8 cellular contexts compared by ENCODE assay signal in genomic region chr7:13262929-13263530, GRCh38.
DNase-seq lines count a peak whose midpoint lies in the region; ATAC-seq and TF ChIP-seq lines count a peak whose summit lies in the region.

No MANE protein-coding gene starts in this region.

- TF ChIP-seq CTCF in CD4-positive, alpha-beta T cell (IDR thresholded peaks at IDR 0.05) = peak; percentile 63
- TF ChIP-seq CTCF in breast epithelium (IDR thresholded peaks at IDR 0.05) = peak; percentile 46 to 68 (median 65)

- no peaks in the 10 kb centered on the region for H3K9me3 Mint-ChIP-seq in CD4-positive, alpha-beta T cell

- H3K4me3 ChIP-seq in breast epithelium = no peak overlapping the region

- no peaks in the 10 kb centered on the region for H3K27me3 ChIP-seq in CD4-positive, alpha-beta T cell (ENCODE audit: control insufficient read depth, insufficient read depth, low read length)
- no peaks in the 10 kb centered on the region for H3K27me3 ChIP-seq in breast epithelium

- peak; percentile 46 for ATAC-seq in CD4-positive, alpha-beta T cell (ENCODE audit: poor library complexity)
- ATAC-seq in GM21723 (IDR thresholded peaks at IDR 0.05; ENCODE audit: unreplicated experiment) (peak; percentile 59), left lobe of liver (peak; percentile 70), HG02678 (IDR thresholded peaks at IDR 0.05; ENCODE audit: unreplicated experiment) (no peak)

- H3K27ac ChIP-seq in CD4-positive, alpha-beta T cell (ENCODE audit: low read depth, low read length) = no peak overlapping the region
- H3K27ac ChIP-seq in breast epithelium = no peak overlapping the region

- H3K4me1 ChIP-seq in breast epithelium = no peaks in the 10 kb centered on the region

- CTCF ChIA-PET in CD4-positive, alpha-beta T cell (lab: Charles Lee) = interaction anchor here (0.6 to 2.9 kb wide), 5 partner anchors 407 to 738 kb away, joined by 3 to 10 read pairs (median 4); partner anchors contain the start of gene ARL4A

- no peak for TF ChIP-seq POLR2A in breast epithelium (IDR thresholded peaks at IDR 0.05)

- no peak for DNase-seq in CD4-positive, alpha-beta T cell
- DNase-seq in NCI-H2171 treated with DMSO at 0.1 percent for 48 hours (lab: John Stamatoyannopoulos, UW) = peak; percentile 58
- no peak for DNase-seq in breast epithelium (ENCODE audit: low spot score in 2 of 2)
- DNase-seq in left lobe of liver (ENCODE audit: low spot score) = no peak
- no peak for DNase-seq in GF-D8 (lab: John Stamatoyannopoulos, UW)
- no peak for DNase-seq in occipital lobe (lab: John Stamatoyannopoulos, UW)

- no peaks in the 10 kb centered on the region for H3K36me3 ChIP-seq in breast epithelium

- no peak overlapping the region for H3K27ac Mint-ChIP-seq in CD4-positive, alpha-beta T cell

- POLR2A ChIA-PET in CD4-positive, alpha-beta T cell (lab: Charles Lee) = no interaction called here

- peaks cover 8% of the 10 kb centered on the region for H3K27me3 Mint-ChIP-seq in CD4-positive, alpha-beta T cell

- intact Hi-C loops in CD4-positive, alpha-beta T cell (cut with DNase I, micrococcal nuclease) = loop anchor here (1.0 to 2.0 kb wide), 5 partner anchors 576 to 738 kb away; partner anchors contain the start of gene ARL4A (in 1 of the 2)
- intact Hi-C loops in breast epithelium (cut with DNase I; ENCODE audit: low total_unique reads) = loop anchor here (5.0 kb wide), 1 partner anchor 581 kb away; no protein-coding TSS in a partner anchor

- no peaks in the 10 kb centered on the region for H3K36me3 Mint-ChIP-seq in CD4-positive, alpha-beta T cell (ENCODE audit: low read depth)

- H3K4me3 Mint-ChIP-seq in CD4-positive, alpha-beta T cell = no peak overlapping the region

- no peaks in the 10 kb centered on the region for H3K4me1 Mint-ChIP-seq in CD4-positive, alpha-beta T cell (ENCODE audit: low read depth)

- no peaks in the 10 kb centered on the region for H3K9me3 ChIP-seq in CD4-positive, alpha-beta T cell (ENCODE audit: control insufficient read depth, low read length)
- no peaks in the 10 kb centered on the region for H3K9me3 ChIP-seq in breast epithelium
